Comparison of ENCODE assay signal across 15 cellular contexts in genomic region chr1:8711161-8711560, GRCh38.
A peak's percentile ranks its signal among the peaks of the same experiment; 100 is the strongest.
DNase-seq lines count a peak whose midpoint lies in the region; ATAC-seq, FAIRE-seq and TF ChIP-seq lines count a peak whose summit lies in the region.
"Had no signal": no experiment of that assay in that cellular context is flagged by ENCODE, and none has a peak within 500 bp of the region (broad histone marks: within the 10 kb centered on the region; RNA-seq: fewer than 3 reads in every experiment).

No MANE protein-coding gene starts in this region.

- DNase-seq in A549 (ENCODE audit: low read depth in 1 of 2, low spot score in 1 of 2), result peak in 1 of 2 experiments; percentile 12
- DNase-seq in H9, result no peak
- DNase-seq in adipocyte (ENCODE audit: low read depth), result no peak
- DNase-seq in iris pigment epithelial cell (ENCODE audit: low read depth), result peak; percentile 41
- DNase-seq in RWPE1 (ENCODE audit: low spot score), result no peak
- DNase-seq in vagina (ENCODE audit: extremely low spot score in 2 of 2), result no peak
- no peak for DNase-seq in iPS-NIHi11 (ENCODE audit: low spot score)
- DNase-seq in NAMALWA (ENCODE audit: low spot score), result no peak
- DNase-seq: activated CD8-positive, alpha-beta memory T cell treated with anti-CD3 and anti-CD28 coated beads, Interleukin-2, amount 50 U/mL, for 48 hours; C1 segment of cervical spinal cord; NCI-H1417 treated with DMSO at 0.1 percent for 48 hours; NCI-H526; stimulated activated CD4-positive, alpha-beta T cell treated with anti-CD3 and anti-CD28 coated beads, Interleukin-4, amount 100 ng/mL, for 1 hour; stimulated activated naive CD4-positive, alpha-beta T cell treated with Interleukin-2 at 50 U/mL for 16 hours had no signal

- POLR2A ChIA-PET in A549 (lab: Yijun Ruan, JAX) (no interaction called here), RWPE1 (lab: Yijun Ruan, JAX; ENCODE audit: low non-redundant PET) (no interaction called here)

- H4K8ac ChIP-seq in H9 (replicated peaks; ENCODE audit: insufficient read length, low read depth, low read length), result no peak overlapping the region

- TF ChIP-seq EP300 in A549 (IDR thresholded peaks at IDR 0.05), result no peak

- H2BK120ac ChIP-seq in H9 (ENCODE audit: low read depth, low read length, poor library complexity, severe bottlenecking), result no peak overlapping the region

- no peak overlapping the region for H3K23ac ChIP-seq in H9 (ENCODE audit: insufficient read length, low read depth, low read length)

- H2AFZ ChIP-seq in H9 (ENCODE audit: low read length), result no peak overlapping the region

- H3K9me3 Mint-ChIP-seq in H9, result no peaks in the 10 kb centered on the region; a peak in 1 of 5 replicates

- H3K27ac ChIP-seq in A549 (peak overlapping the region; percentile 88 to 94), H9 (ENCODE audit: insufficient read length, low read depth, low read length) (no peak overlapping the region), RWPE1 (no peak overlapping the region), vagina (no peak overlapping the region)

- TF ChIP-seq RAD21 in A549 (conservative IDR thresholded peaks at IDR 0.05 in 1 of 2, IDR thresholded peaks at IDR 0.05 in 1 of 2), result no peak

- no peaks in the 10 kb centered on the region; the same call in 1 of the 2 replicates for H3K27me3 Mint-ChIP-seq in H9 (ENCODE audit: low read depth)

- H3T11ph ChIP-seq in H9 (ENCODE audit: low read length), result no peak overlapping the region

- H3K9ac ChIP-seq in H9 (ENCODE audit: extremely low read depth, insufficient read length, low read length) (no peak overlapping the region), adipocyte (ENCODE audit: low read length) (peak overlapping the region; percentile 6)

- intact Hi-C loops in vagina (cut with DNase I), result no loop called here

- H3K9me3 ChIP-seq in A549, result no peaks in the 10 kb centered on the region
- no peaks in the 10 kb centered on the region for H3K9me3 ChIP-seq in H9 (ENCODE audit: control insufficient read depth, low read depth, low read length)
- H3K9me3 ChIP-seq in adipocyte (ENCODE audit: control insufficient read depth, low read length), result no peaks in the 10 kb centered on the region
- H3K9me3 ChIP-seq in vagina, result no peaks in the 10 kb centered on the region

- H2BK5ac ChIP-seq in H9 (ENCODE audit: insufficient read length, low read length), result no peak overlapping the region

- no peak overlapping the region for H3K18ac ChIP-seq in H9 (ENCODE audit: insufficient read length, low read depth, low read length)

- H2BK15ac ChIP-seq in H9 (ENCODE audit: low read depth, low read length), result no peak overlapping the region

- H3K23me2 ChIP-seq in H9 (ENCODE audit: insufficient read length, low read depth, low read length, poor library complexity, severe bottlenecking), result no peaks in the 10 kb centered on the region

- H3K4me1 ChIP-seq in A549 (peaks cover 66% of the 10 kb centered on the region), H9 (ENCODE audit: insufficient read depth, low read length) (no peaks in the 10 kb centered on the region; the same call in 1 of the 2 replicates), adipocyte (ENCODE audit: control insufficient read depth, insufficient read depth, low read length) (peaks cover 21% of the 10 kb centered on the region), vagina (peaks cover 32% of the 10 kb centered on the region)

- H3K4me3 Mint-ChIP-seq in H9, result no peak overlapping the region; a peak in 1 of 5 replicates

- no peak for TF ChIP-seq POLR2A in A549 (IDR thresholded peaks at IDR 0.05; ENCODE audit: low read length)
- no peak for TF ChIP-seq POLR2A in vagina (IDR thresholded peaks at IDR 0.05)

- no peak overlapping the region for H4K5ac ChIP-seq in H9 (ENCODE audit: insufficient read length, low read depth, low read length)

- ATAC-seq in A549, result no peak

- no peaks in the 10 kb centered on the region for H3K36me3 ChIP-seq in adipocyte (ENCODE audit: control insufficient read depth, insufficient read depth, low read length, severe bottlenecking)
- no peaks in the 10 kb centered on the region for H3K36me3 ChIP-seq in vagina

- H3K56ac ChIP-seq in H9 (ENCODE audit: insufficient read length, low read depth, low read length), result no peak overlapping the region

- H3K27me3 ChIP-seq in H9 (ENCODE audit: insufficient read depth, low read length) (no peaks in the 10 kb centered on the region), adipocyte (replicated peaks; ENCODE audit: control insufficient read depth, insufficient read depth, low read length) (no peaks in the 10 kb centered on the region), vagina (no peaks in the 10 kb centered on the region)

- no peak overlapping the region for H2BK20ac ChIP-seq in H9 (ENCODE audit: low read depth, low read length, poor library complexity, severe bottlenecking)

- H4K20me1 ChIP-seq in H9 (ENCODE audit: control insufficient read depth, insufficient read depth, insufficient read length), result no peaks in the 10 kb centered on the region

- H3K4me3 ChIP-seq in A549 (no peak overlapping the region), adipocyte (ENCODE audit: low read length) (no peak overlapping the region), vagina (no peak overlapping the region)
- H3K4me3 ChIP-seq: lung had no signal

- peak overlapping the region; percentile 6 to 41 (median 20); a peak in 5 of 7 replicates for H3K27ac Mint-ChIP-seq in H9

- H3K4ac ChIP-seq in H9 (ENCODE audit: low read depth, low read length), result no peak overlapping the region; the same call in none of the 2 replicates

- peaks cover 40 to 44% of the 10 kb centered on the region in 2 experiments for H3K4me1 Mint-ChIP-seq in H9

- H3K4me2 ChIP-seq in A549 (peak overlapping the region; percentile 93), H9 (ENCODE audit: insufficient read depth, insufficient read length, low read length) (no peak overlapping the region)

- H3K79me1 ChIP-seq in H9 (ENCODE audit: insufficient read depth, low read depth, low read length, poor library complexity, severe bottlenecking), result peaks cover 6% of the 10 kb centered on the region

- no peak overlapping the region for H4K91ac ChIP-seq in H9 (ENCODE audit: insufficient read length, low read depth, low read length)

- H3K14ac ChIP-seq in H9 (ENCODE audit: insufficient read depth, low read length), result no peak overlapping the region

- H3K36me3 Mint-ChIP-seq in H9 (ENCODE audit: insufficient read depth in 1 of 3, low read depth in 3 of 3), result peaks cover 2 to 9% (median 5%) of the 10 kb centered on the region in 3 experiments; a peak in 4 of 7 replicates

- H2BK12ac ChIP-seq in H9 (ENCODE audit: insufficient read length, low read depth, low read length), result no peak overlapping the region

- TF ChIP-seq CTCF in A549 (IDR thresholded peaks at IDR 0.05), result no peak
- TF ChIP-seq CTCF in H9 (conservative IDR thresholded peaks at IDR 0.05), result no peak
- no peak for TF ChIP-seq CTCF in RWPE1 (conservative IDR thresholded peaks at IDR 0.05; ENCODE audit: low read depth)
- TF ChIP-seq CTCF in vagina (IDR thresholded peaks at IDR 0.05), result no peak

- peaks cover 4% of the 10 kb centered on the region; the same call in 1 of the 2 replicates for H3K79me2 ChIP-seq in H9 (ENCODE audit: insufficient read depth, low read length)

- CTCF ChIA-PET in A549 (lab: Yijun Ruan, JAX) (no interaction called here), RWPE1 (lab: Yijun Ruan, JAX) (no interaction called here)

- no peak overlapping the region for H2AK5ac ChIP-seq in H9 (ENCODE audit: insufficient read length, low read length)

- WGBS in A549 (ENCODE audit: missing lambda C conversion rate), result 30% methylated on average over 5 of the region's 5 CpGs
- WGBS in H9 (ENCODE audit: extremely low coverage, insufficient read length, low lambda C conversion rate), result no CpG with 5 or more reads among the region's 5 CpGs

- FAIRE-seq in A549 (lab: Jason Lieb, UNC), result no peak

TF ChIP-seq in A549, 52 proteins besides CTCF, POLR2A, EP300 and RAD21:
- TF ChIP-seq FOSB (CRISPR knock-in tag; IDR thresholded peaks at IDR 0.05), result no peak
- no peak for TF ChIP-seq MAFK (IDR thresholded peaks at IDR 0.05; ENCODE audit: partially characterized antibody)
- TF ChIP-seq HEYL (CRISPR knock-in tag; IDR thresholded peaks at IDR 0.05), result no peak
- TF ChIP-seq TFCP2L1 (CRISPR knock-in tag; IDR thresholded peaks at IDR 0.05), result no peak
- TF ChIP-seq CBX8 (IDR thresholded peaks at IDR 0.05), result no peak
- TF ChIP-seq FOSL2 (IDR thresholded peaks at IDR 0.05), result no peak
- peak; percentile 27; the same call in 1 of the 2 replicates for TF ChIP-seq FOSL2 (CRISPR knock-in tag; IDR thresholded peaks at IDR 0.05)
- TF ChIP-seq NR3C1 (IDR thresholded peaks at IDR 0.05), result no peak

Comparison
In these comparisons a context has a peak if more than half of its experiments do, and no peak if none do; other contexts are left out.
1. H3K27ac ChIP-seq: peak in A549 (2 of 2); none in H9 (single experiment), RWPE1 (single experiment) and vagina (single experiment).